ENCODE assay signal across 19 cellular contexts in genomic region chr21:15928686-15929085, GRCh38.
A peak's percentile ranks its signal among the peaks of the same experiment; 100 is the strongest.
DNase-seq lines count a peak whose midpoint lies in the region; ATAC-seq, FAIRE-seq and TF ChIP-seq lines count a peak whose summit lies in the region.
"Had no signal": no experiment of that assay in that cellular context is flagged by ENCODE, and none has a peak within 500 bp of the region (broad histone marks: within the 10 kb centered on the region; RNA-seq: fewer than 3 reads in every experiment).

No MANE protein-coding gene starts in this region.

- no peak for TF ChIP-seq RAD21 in K562 (CRISPR knock-in tag; conservative IDR thresholded peaks at IDR 0.05 in 1 of 2, IDR thresholded peaks at IDR 0.05 in 1 of 2)

- WGBS in K562 (ENCODE audit: insufficient coverage, low coverage, missing lambda C conversion rate) = 4% methylated on average over 1 of the region's 1 CpG
- WGBS in hepatocyte (ENCODE audit: low lambda C conversion rate, missing lambda C conversion rate) = 59% methylated on average over 1 of the region's 1 CpG
- WGBS in heart right ventricle, 2 donors = 44 to 61% methylated on average over 1 of the region's 1 CpG
- 88% methylated on average over 1 of the region's 1 CpG; no CpG with 5 or more reads in 1 of the 2 experiments for WGBS in endodermal cell (ENCODE audit: insufficient coverage in 1 of 2, insufficient read length in 1 of 2), 2 experiments

- no peaks in the 10 kb centered on the region for H3K9me1 ChIP-seq in K562 (ENCODE audit: control insufficient read depth, insufficient read depth, low read length)

- no peaks in the 10 kb centered on the region for H3K27me3 Mint-ChIP-seq in endodermal cell (ENCODE audit: insufficient read depth)

- no TSS peak for BruUV-seq in K562 (replicated peaks; lab: Mats Ljungman, UMichigan)

- no peaks in the 10 kb centered on the region for H3K36me3 Mint-ChIP-seq in endodermal cell (ENCODE audit: low read depth)
- H3K36me3 Mint-ChIP-seq: CD14-positive monocyte; CD4-positive, alpha-beta memory T cell had no signal

- H3K9ac ChIP-seq in K562 (ENCODE audit: insufficient read depth in 1 of 2, low read depth in 2 of 2, low read length in 2 of 2) (no peak overlapping the region), endodermal cell (ENCODE audit: extremely low read depth, low read length, poor library complexity, severe bottlenecking) (no peak overlapping the region)
- H3K9ac ChIP-seq: BLaER1 had no signal

- peaks cover 3% of the 10 kb centered on the region for H3K9me3 Mint-ChIP-seq in endodermal cell

- H3K27ac ChIP-seq in K562 (ENCODE audit: extremely low read depth, low read depth, low read length) (no peak overlapping the region), hepatocyte (peak overlapping the region; percentile 1), heart right ventricle (no peak overlapping the region), endodermal cell (ENCODE audit: low read depth, low read length) (no peak overlapping the region)
- H3K27ac ChIP-seq: BLaER1, HL-60 had no signal

- no peaks in the 10 kb centered on the region for H3K79me2 ChIP-seq in K562 (ENCODE audit: control insufficient read depth, insufficient read depth, low read length)
- H3K79me2 ChIP-seq in hepatocyte = no peaks in the 10 kb centered on the region

- DNase-seq in LHCN-M2 (ENCODE audit: low read depth) (peak; percentile 35), K562 (ENCODE audit: extremely low read depth in 1 of 4, low spot score in 3 of 4) (no peak), hepatocyte (ENCODE audit: low spot score) (no peak), skeletal muscle cell (ENCODE audit: low read depth) (peak; percentile 36), GM19238 (ENCODE audit: insufficient read length, low spot score) (no peak), NCI-H748 (lab: John Stamatoyannopoulos, UW; ENCODE audit: unreplicated experiment) (no peak), heart right ventricle (no peak), endodermal cell (no peak)
- DNase-seq: 8988T; CD4-positive, alpha-beta memory T cell; HCEC 1CT had no signal

- no peak for TF ChIP-seq EP300 in K562 (IDR thresholded peaks at IDR 0.05; ENCODE audit: low read length)

- TF ChIP-seq POLR2A in K562 (conservative IDR thresholded peaks at IDR 0.05) = no peak

- H3K4me1 ChIP-seq in K562 (replicated peaks in 1 of 2; ENCODE audit: control insufficient read depth in 2 of 2, insufficient read depth in 2 of 2, low read length in 2 of 2) = no peaks in the 10 kb centered on the region
- no peaks in the 10 kb centered on the region for H3K4me1 ChIP-seq in hepatocyte (ENCODE audit: insufficient read depth)
- H3K4me1 ChIP-seq in heart right ventricle = peaks cover 0 to 9% (median 0%) of the 10 kb centered on the region in 9 donors
- no peaks in the 10 kb centered on the region for H3K4me1 ChIP-seq in endodermal cell (ENCODE audit: control insufficient read depth, insufficient read depth, low read length)
- H3K4me1 ChIP-seq: BLaER1 had no signal

- H4K20me1 ChIP-seq in K562 (replicated peaks; ENCODE audit: control insufficient read depth, insufficient read depth, low read length) (no peaks in the 10 kb centered on the region), hepatocyte (ENCODE audit: insufficient read depth, poor library complexity, severe bottlenecking) (no peaks in the 10 kb centered on the region)
- H4K20me1 ChIP-seq: BLaER1 had no signal

- H3K4me3 ChIP-seq in K562 (no peak overlapping the region), hepatocyte (no peak overlapping the region), skeletal muscle cell (ENCODE audit: low read depth, low read length) (no peak overlapping the region), heart right ventricle (no peak overlapping the region), endodermal cell (ENCODE audit: low read length) (no peak overlapping the region)
- H3K4me3 ChIP-seq: BLaER1, GM23338 had no signal

- H2AFZ ChIP-seq in K562 (ENCODE audit: low read depth, low read length) (no peak overlapping the region), hepatocyte (no peak overlapping the region)
- H2AFZ ChIP-seq: GM23338 had no signal

- no peaks in the 10 kb centered on the region for H3K4me1 Mint-ChIP-seq in endodermal cell
- H3K4me1 Mint-ChIP-seq: CD14-positive monocyte; CD4-positive, alpha-beta memory T cell; GM23338 had no signal

- in situ Hi-C loops in K562 (cut with MboI) = no loop called here

- POLR2A ChIA-PET in K562 (lab: Yijun Ruan, JAX) = interaction anchor here (0.6 kb wide), 1 partner anchor 24 kb away, joined by 3 read pairs; no protein-coding TSS in a partner anchor

- no peak for FAIRE-seq in K562 (lab: Jason Lieb, UNC)
- FAIRE-seq: G401.6, GM12891, GM18507, H54 had no signal

- H3K27me3 ChIP-seq in K562 (ENCODE audit: control insufficient read depth in 2 of 2, insufficient read depth in 2 of 2, low read length in 2 of 2) (no peaks in the 10 kb centered on the region), hepatocyte (no peaks in the 10 kb centered on the region), heart right ventricle (no peaks in the 10 kb centered on the region), endodermal cell (ENCODE audit: control insufficient read depth, insufficient read depth, low read length, poor library complexity, severe bottlenecking) (no peaks in the 10 kb centered on the region)
- H3K27me3 ChIP-seq: BLaER1 had no signal

- no peaks in the 10 kb centered on the region for H3K9me2 ChIP-seq in hepatocyte (replicated peaks; ENCODE audit: insufficient read depth)

- intact Hi-C loops in K562 (cut with micrococcal nuclease) (no loop called here), heart right ventricle (cut with DNase I) (no loop called here)

- no peak overlapping the region for H3K4me3 Mint-ChIP-seq in endodermal cell
- H3K4me3 Mint-ChIP-seq: CD14-positive monocyte; CD4-positive, alpha-beta memory T cell; GM23338 had no signal

- H3K4me2 ChIP-seq in K562 (ENCODE audit: insufficient read depth, low read length) (no peak overlapping the region), hepatocyte (no peak overlapping the region)
- H3K4me2 ChIP-seq: BLaER1, GM23338 had no signal

- no peak for TF ChIP-seq CTCF in K562 (IDR thresholded peaks at IDR 0.05 in 2 of 3, conservative IDR thresholded peaks at IDR 0.05 in 1 of 3; ENCODE audit: insufficient read depth in 2 of 3, low read depth in 1 of 3, low read length in 3 of 3)
- TF ChIP-seq CTCF in hepatocyte (IDR thresholded peaks at IDR 0.05; ENCODE audit: poor library complexity) = no peak
- no peak for TF ChIP-seq CTCF in heart right ventricle (IDR thresholded peaks at IDR 0.05)
- TF ChIP-seq CTCF in endodermal cell (conservative IDR thresholded peaks at IDR 0.05) = no peak

- no peaks in the 10 kb centered on the region for H3K36me3 ChIP-seq in K562 (ENCODE audit: control insufficient read depth, insufficient read depth, low read length)
- no peaks in the 10 kb centered on the region for H3K36me3 ChIP-seq in hepatocyte (replicated peaks; ENCODE audit: insufficient read depth, low read depth)
- no peaks in the 10 kb centered on the region for H3K36me3 ChIP-seq in heart right ventricle
- no peaks in the 10 kb centered on the region for H3K36me3 ChIP-seq in endodermal cell (ENCODE audit: control insufficient read depth, insufficient read depth, low read length)
- H3K36me3 ChIP-seq: BLaER1 had no signal

- H3K9me3 ChIP-seq in K562 (replicated peaks; ENCODE audit: control insufficient read depth, insufficient read depth, low read depth, low read length) (no peaks in the 10 kb centered on the region), hepatocyte (ENCODE audit: low read depth) (no peaks in the 10 kb centered on the region), heart right ventricle (peaks cover 0 to 6% (median 0%) of the 10 kb centered on the region in 11 donors), endodermal cell (ENCODE audit: control insufficient read depth, low read length) (no peaks in the 10 kb centered on the region)

- CTCF ChIA-PET in K562 (lab: Yijun Ruan, JAX; ENCODE audit: low intra/inter-chr PET ratio) = no interaction called here

- H3K27ac Mint-ChIP-seq in endodermal cell = no peak overlapping the region
- H3K27ac Mint-ChIP-seq: CD14-positive monocyte; CD4-positive, alpha-beta memory T cell; GM23338 had no signal

- ATAC-seq in K562 = no peak
- no peak for ATAC-seq in heart right ventricle
- ATAC-seq: GM23338 had no signal

TF ChIP-seq in K562, 482 proteins besides CTCF, POLR2A, EP300 and RAD21:
- 0 out of 2 replicates have a peak, but pooled peaks have one; percentile 14 for TF ChIP-seq MAFG (tag; conservative IDR thresholded peaks at IDR 0.05)
- no peak for TF ChIP-seq KHSRP (IDR thresholded peaks at IDR 0.05)

Comparison
In these comparisons a context has a peak if more than half of its experiments do, and no peak if none do; other contexts are left out.
1. DNase-seq: peak in LHCN-M2 (single experiment) and skeletal muscle cell (single experiment); none in K562 (0 of 4), hepatocyte (single experiment), GM19238 (single experiment), NCI-H748 (single experiment), heart right ventricle (0 of 2) and endodermal cell (single experiment).